In the genomic region with DNA sequence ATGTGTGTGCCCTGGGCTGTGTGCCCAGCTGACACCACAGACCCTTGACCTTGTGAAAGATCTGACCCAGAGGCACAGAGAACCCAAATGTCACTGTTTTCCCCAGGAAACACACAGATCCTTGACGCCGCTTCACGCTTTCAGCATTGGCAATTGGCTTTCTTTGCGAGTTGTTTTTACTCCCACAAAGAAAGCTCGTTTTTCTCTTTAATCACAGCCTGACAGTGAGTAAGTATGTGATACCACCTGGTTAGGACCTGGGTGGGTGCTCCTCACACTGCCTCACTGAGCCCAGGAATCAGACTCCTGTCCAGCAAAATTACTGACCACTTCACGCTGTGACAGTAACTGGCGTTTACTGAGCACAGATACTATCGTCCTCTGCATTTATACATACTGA, we compare ENCODE assay signal across 13 cellular contexts. TPM values are rescaled to one million over a fixed set of nuclear protein-coding genes. Genes with fewer than 3 reads are reported as not detected.
DNase-seq lines count a peak whose midpoint lies in the region; ATAC-seq and TF ChIP-seq lines count a peak whose summit lies in the region.
"Had no signal": no experiment of that assay in that cellular context is flagged by ENCODE, and none has a peak within 500 bp of the region (broad histone marks: within the 10 kb centered on the region; RNA-seq: fewer than 3 reads in every experiment).

No MANE protein-coding gene starts in this region.

- peaks cover 7% of the 10 kb centered on the region; the same call in 1 of the 2 replicates for H3K4me1 ChIP-seq in H9 (ENCODE audit: insufficient read depth, low read length)

- H3K18ac ChIP-seq in H9 (ENCODE audit: insufficient read length, low read depth, low read length), result no peak overlapping the region

- no peak overlapping the region for H3K56ac ChIP-seq in H9 (ENCODE audit: insufficient read length, low read depth, low read length)

- WGBS in H9 (ENCODE audit: extremely low coverage, insufficient read length, low lambda C conversion rate), result no CpG with 5 or more reads among the region's 8 CpGs

- H2BK15ac ChIP-seq in H9 (ENCODE audit: low read depth, low read length), result no peak overlapping the region

- H3K36me3 Mint-ChIP-seq in H9 (ENCODE audit: insufficient read depth in 1 of 3, low read depth in 3 of 3) (peaks cover 8 to 56% (median 32%) of the 10 kb centered on the region in 3 experiments), brain (peaks cover 11% of the 10 kb centered on the region), neural crest cell (ENCODE audit: low read depth) (no peaks in the 10 kb centered on the region)

- DNase-seq in H9 (no peak), neural crest cell (ENCODE audit: low read depth, low spot score) (no peak), superior temporal gyrus (ENCODE audit: extremely low spot score) (no peak), SIG-M5 (lab: John Stamatoyannopoulos, UW) (no peak)
- DNase-seq: Caco-2, H7, NCI-H1436 treated with DMSO at 0.1 percent for 48 hours, NCI-H2081, SJCRH30 had no signal

- no peak overlapping the region for H3K4ac ChIP-seq in H9 (ENCODE audit: low read depth, low read length)

- H3T11ph ChIP-seq in H9 (ENCODE audit: low read length), result no peak overlapping the region

- no peaks in the 10 kb centered on the region for H3K9me3 ChIP-seq in H9 (ENCODE audit: control insufficient read depth, low read depth, low read length)
- H3K9me3 ChIP-seq: A549, Caco-2, SJCRH30 had no signal

- H2AFZ ChIP-seq in H9 (ENCODE audit: low read length), result no peak overlapping the region

- no peak overlapping the region for H2BK20ac ChIP-seq in H9 (ENCODE audit: low read depth, low read length, poor library complexity, severe bottlenecking)

- H3K23me2 ChIP-seq in H9 (ENCODE audit: insufficient read length, low read depth, low read length, poor library complexity, severe bottlenecking), result peaks cover 8% of the 10 kb centered on the region

- H3K27ac Mint-ChIP-seq in H9 (peak overlapping the region in 2 of 3 experiments; percentile 49 to 52; a peak in 3 of 7 replicates), brain (peak overlapping the region; percentile 18 to 68 (median 33)), neural crest cell (ENCODE audit: unreplicated experiment) (no peak overlapping the region)

- no peak overlapping the region for H4K91ac ChIP-seq in H9 (ENCODE audit: insufficient read length, low read depth, low read length)

- no peak overlapping the region for H2BK5ac ChIP-seq in H9 (ENCODE audit: insufficient read length, low read length)

- no peak overlapping the region for H3K23ac ChIP-seq in H9 (ENCODE audit: insufficient read length, low read depth, low read length)

- H4K20me1 ChIP-seq in H9 (ENCODE audit: control insufficient read depth, insufficient read depth, insufficient read length), result no peaks in the 10 kb centered on the region

- H3K14ac ChIP-seq in H9 (ENCODE audit: insufficient read depth, low read length), result no peak overlapping the region

- H3K9me3 Mint-ChIP-seq in H9 (no peaks in the 10 kb centered on the region), brain (no peaks in the 10 kb centered on the region), neural crest cell (no peaks in the 10 kb centered on the region)

- no peak overlapping the region for H3K27ac ChIP-seq in H9 (ENCODE audit: insufficient read length, low read depth, low read length)
- H3K27ac ChIP-seq: A549, SJCRH30 had no signal

- no peak overlapping the region for H2BK120ac ChIP-seq in H9 (ENCODE audit: low read depth, low read length, poor library complexity, severe bottlenecking)

- H3K4me1 Mint-ChIP-seq in H9 (peaks cover 15 to 25% of the 10 kb centered on the region in 2 experiments), brain (peaks cover 7% of the 10 kb centered on the region), neural crest cell (peaks cover 26% of the 10 kb centered on the region)

- no peak for ATAC-seq in HG03565 (IDR thresholded peaks at IDR 0.05; ENCODE audit: unreplicated experiment)
- ATAC-seq: A549 had no signal

- H2AK5ac ChIP-seq in H9 (ENCODE audit: insufficient read length, low read length), result no peak overlapping the region

- H3K4me3 Mint-ChIP-seq in H9 (no peak overlapping the region; a peak in 1 of 5 replicates), brain (no peak overlapping the region), neural crest cell (peak overlapping the region; percentile 3)

- H3K79me2 ChIP-seq in H9 (ENCODE audit: insufficient read depth, low read length), result no peaks in the 10 kb centered on the region

- no peaks in the 10 kb centered on the region for H3K27me3 ChIP-seq in H9 (ENCODE audit: insufficient read depth, low read length)
- H3K27me3 ChIP-seq: SJCRH30 had no signal

- no peaks in the 10 kb centered on the region for H3K79me1 ChIP-seq in H9 (ENCODE audit: insufficient read depth, low read depth, low read length, poor library complexity, severe bottlenecking)

- no peak overlapping the region for H3K9ac ChIP-seq in H9 (ENCODE audit: extremely low read depth, insufficient read length, low read length)

- TF ChIP-seq CTCF in H9 (conservative IDR thresholded peaks at IDR 0.05) (no peak), brain (conservative IDR thresholded peaks at IDR 0.05) (no peak), neural crest cell (conservative IDR thresholded peaks at IDR 0.05) (no peak)

- no peak overlapping the region for H4K8ac ChIP-seq in H9 (replicated peaks; ENCODE audit: insufficient read length, low read depth, low read length)

- no peak overlapping the region for H2BK12ac ChIP-seq in H9 (ENCODE audit: insufficient read length, low read depth, low read length)

- H3K27me3 Mint-ChIP-seq in H9 (ENCODE audit: low read depth) (no peaks in the 10 kb centered on the region; the same call in none of the 2 replicates), brain (peaks cover 4% of the 10 kb centered on the region), neural crest cell (ENCODE audit: low read depth) (no peaks in the 10 kb centered on the region)

- H3K4me2 ChIP-seq in H9 (ENCODE audit: insufficient read depth, insufficient read length, low read length), result no peak overlapping the region
- H3K4me2 ChIP-seq: A549 had no signal

- no peak overlapping the region for H4K5ac ChIP-seq in H9 (ENCODE audit: insufficient read length, low read depth, low read length)

RNA-seq across cellular contexts. Expression of gene RPL10A, which starts 13.0 kb away (rescaled TPM):
- total RNA-seq in H9 (2021) (1,826 and 1,830 TPM in 2 replicates), neural crest cell (1,717 and 1,733 TPM in 2 replicates)
- polyA plus RNA-seq in brain (ENCODE audit: insufficient read depth, low read depth, low replicate concordance), result 1,660 TPM

RNA-seq across cellular contexts. Expression of gene TEAD3, which starts 15.7 kb away (rescaled TPM):
- total RNA-seq in H9 (2021), result 24.3 and 27.0 TPM in 2 replicates
- 8.9 TPM for polyA plus RNA-seq in brain (ENCODE audit: insufficient read depth, low read depth, low replicate concordance)
- 18.0 and 19.2 TPM in 2 replicates for total RNA-seq in neural crest cell

RNA-seq across cellular contexts. Expression of gene FANCE, which starts 29.1 kb away (rescaled TPM):
- 8.4 and 10.9 TPM in 2 replicates for total RNA-seq in H9 (2021)
- 20.9 TPM for polyA plus RNA-seq in brain (ENCODE audit: insufficient read depth, low read depth, low replicate concordance)
- 18.8 and 20.4 TPM in 2 replicates for total RNA-seq in neural crest cell

RNA-seq across cellular contexts. Expression of gene TULP1, which starts 31.5 kb away (rescaled TPM):
- total RNA-seq in H9 (2021), result 0.29 TPM in 1 of 2 replicates, not detected in the other
- not detected for polyA plus RNA-seq in brain (ENCODE audit: insufficient read depth, low read depth, low replicate concordance)
- total RNA-seq in neural crest cell, result not detected in 2 replicates
- total RNA-seq: Caco-2, LHCN-M2, SJCRH30 had no signal
- polyA plus RNA-seq: A549 had no signal
